Comparison of ENCODE assay signal across 29 cellular contexts in genomic region chr6:148085651-148086321, GRCh38.
DNase-seq lines count a peak whose midpoint lies in the region; ATAC-seq, FAIRE-seq and TF ChIP-seq lines count a peak whose summit lies in the region.
"Had no signal": no experiment of that assay in that cellular context is flagged by ENCODE, and none has a peak within 500 bp of the region (broad histone marks: within the 10 kb centered on the region; RNA-seq: fewer than 3 reads in every experiment).

No MANE protein-coding gene starts in this region.

- H4K20me1 ChIP-seq in astrocyte (ENCODE audit: insufficient read depth, low read length): no peaks in the 10 kb centered on the region

- H3K4me1 ChIP-seq in astrocyte (ENCODE audit: insufficient read depth, low read length) (no peaks in the 10 kb centered on the region), mesodermal cell (ENCODE audit: control insufficient read depth, insufficient read depth, low read length, poor library complexity, severe bottlenecking) (no peaks in the 10 kb centered on the region)
- H3K4me1 ChIP-seq: breast epithelium, gastroesophageal sphincter, stomach had no signal

- peak overlapping the region; percentile 67 for H3K27ac Mint-ChIP-seq in astrocyte (ENCODE audit: unreplicated experiment)
- H3K27ac Mint-ChIP-seq: B cell had no signal

- 100% methylated on average over 1 of the region's 3 CpGs; no CpG with 5 or more reads in 1 of the 2 experiments for WGBS in mesodermal cell (ENCODE audit: insufficient coverage in 2 of 2), 2 experiments

- H3K27me3 Mint-ChIP-seq in astrocyte (ENCODE audit: low read depth, unreplicated experiment): no peaks in the 10 kb centered on the region

- TF ChIP-seq CTCF in astrocyte (IDR thresholded peaks at IDR 0.05; ENCODE audit: insufficient read depth, low read depth, low read length): no peak

- H3K4me2 ChIP-seq in astrocyte (ENCODE audit: low read length): no peak overlapping the region
- H3K4me2 ChIP-seq: PC-9 had no signal

- H3K4me1 Mint-ChIP-seq in astrocyte (ENCODE audit: low read depth, unreplicated experiment): peaks cover 12% of the 10 kb centered on the region
- H3K4me1 Mint-ChIP-seq: B cell had no signal

- no peak for ATAC-seq in GM19324 (IDR thresholded peaks at IDR 0.05; ENCODE audit: low FRiP score, unreplicated experiment)
- ATAC-seq: gastroesophageal sphincter, sciatic nerve had no signal

- H3K9me3 Mint-ChIP-seq in astrocyte (ENCODE audit: unreplicated experiment): peaks cover 4% of the 10 kb centered on the region

- H2AFZ ChIP-seq in astrocyte (ENCODE audit: low read depth, low read length): no peak overlapping the region
- H2AFZ ChIP-seq: PC-9 had no signal

- H3K9ac ChIP-seq in astrocyte (ENCODE audit: low read length): no peak overlapping the region

- no peak overlapping the region for H3K4me3 ChIP-seq in astrocyte (ENCODE audit: insufficient read depth, low read depth, low read length)
- no peak overlapping the region for H3K4me3 ChIP-seq in mesodermal cell (ENCODE audit: extremely low read depth, insufficient read depth, low read length, poor library complexity, severe bottlenecking)
- H3K4me3 ChIP-seq: breast epithelium, gastroesophageal sphincter, PC-9, stomach, tibial nerve had no signal

- no peaks in the 10 kb centered on the region for H3K79me2 ChIP-seq in astrocyte (ENCODE audit: insufficient read depth, low read length)

- FAIRE-seq in astrocyte (lab: Jason Lieb, UNC): no peak
- FAIRE-seq: H54 had no signal

- H3K36me3 Mint-ChIP-seq in astrocyte (ENCODE audit: low read depth, unreplicated experiment): no peaks in the 10 kb centered on the region

- H3K27me3 ChIP-seq in astrocyte (ENCODE audit: insufficient read depth, low read length): no peaks in the 10 kb centered on the region
- H3K27me3 ChIP-seq: breast epithelium, gastroesophageal sphincter, stomach, tibial nerve had no signal

- peak; percentile 44 for DNase-seq in NCI-H2171 treated with DMSO at 0.1 percent for 48 hours (lab: John Stamatoyannopoulos, UW)
- no peak for DNase-seq in NCI-H2171 (lab: John Stamatoyannopoulos, UW)
- DNase-seq in astrocyte (ENCODE audit: low read depth): no peak
- DNase-seq in DMS53 (lab: John Stamatoyannopoulos, UW): no peak
- no peak for DNase-seq in NCI-H774 (lab: John Stamatoyannopoulos, UW)
- DNase-seq in NCI-H345 treated with DMSO at 0.1 percent for 48 hours (lab: John Stamatoyannopoulos, UW; ENCODE audit: unreplicated experiment): no peak
- DNase-seq: 8988T; activated CD4-positive, alpha-beta T cell treated with anti-CD3 and anti-CD28 coated beads for 4 hours; activated naive CD4-positive, alpha-beta T cell; activated T-cell treated with anti-CD3 and anti-CD28 coated beads, Interleukin-2, amount 50 U/mL, for 48 hours; effector CD8-positive, alpha-beta T cell; erythroblast; hypothalamus; islet precursor cell; Karpas-422; NCI-H1092; NCI-H187 treated with DMSO at 0.1 percent for 48 hours; NK-92 treated with Interleukin-12 subunit alpha and Interleukin-12 subunit beta, amount 100 ng/mL, for 24 hours; PC-9; SHP77 treated with DMSO at 0.1 percent for 48 hours; stomach had no signal

- H3K27ac ChIP-seq in astrocyte (ENCODE audit: low read depth, low read length) (no peak overlapping the region), mesodermal cell (ENCODE audit: low read depth, low read length, severe bottlenecking) (peak overlapping the region; percentile 25)
- H3K27ac ChIP-seq: breast epithelium, gastroesophageal sphincter, PC-9, stomach, tibial nerve had no signal

- H3K9me3 ChIP-seq in astrocyte (ENCODE audit: insufficient read depth, low read depth, low read length): no peaks in the 10 kb centered on the region
- peaks cover 9% of the 10 kb centered on the region for H3K9me3 ChIP-seq in mesodermal cell (ENCODE audit: control insufficient read depth, low read length)

- H3K4me3 Mint-ChIP-seq in astrocyte (ENCODE audit: unreplicated experiment): no peak overlapping the region
- H3K4me3 Mint-ChIP-seq: B cell had no signal

- H3K36me3 ChIP-seq in astrocyte (ENCODE audit: insufficient read depth, low read length): no peaks in the 10 kb centered on the region
- no peaks in the 10 kb centered on the region for H3K36me3 ChIP-seq in mesodermal cell (ENCODE audit: control insufficient read depth, insufficient read depth, low read length)
- H3K36me3 ChIP-seq: breast epithelium, gastroesophageal sphincter, stomach, tibial nerve had no signal
